ENCODE assay signal across 20 cellular contexts in genomic region chr14:105155681-105156413, GRCh38.
"Had no signal": no experiment of that assay in that cellular context is flagged by ENCODE, and none has a peak within 500 bp of the region (broad histone marks: within the 10 kb centered on the region; RNA-seq: fewer than 3 reads in every experiment).

No MANE protein-coding gene starts in this region.

- H3K9me3 ChIP-seq: mucosa of descending colon, pancreas, thyroid gland had no signal

- H3K9me3 Mint-ChIP-seq: activated CD4-positive, alpha-beta T cell treated with anti-CD3 and anti-CD28 coated beads, Interleukin-2, amount 10 ng/mL, durations not matched to agents 7 days and 5 days; activated naive CD4-positive, alpha-beta T cell treated with anti-CD3 and anti-CD28 coated beads for 36 hours; activated naive CD8-positive, alpha-beta T cell treated with anti-CD3 and anti-CD28 coated beads, Interleukin-2, amount 50 U/mL, for 24 hours; activated T-cell treated with anti-CD3 and anti-CD28 coated beads, Interleukin-2, amount 50 U/mL, for 24 hours; activated T-helper 2 cell treated with anti-CD3 and anti-CD28 coated beads, Interferon-gamma antibody, Interleukin-2, Interleukin-4, amounts not matched to agents 10 μg/mL and 5 μg/mL and 100 μg/mL, durations not matched to agents 14 hours and 24 hours and 36 hours; brain had no signal

- ATAC-seq: activated CD4-positive, CD25-positive, alpha-beta regulatory T cell treated with anti-CD3 and anti-CD28 coated beads, Interleukin-2, amount 50 U/mL, for 24 hours; activated CD8-positive, alpha-beta T cell treated with anti-CD3 and anti-CD28 coated beads, Interleukin-2, amount 10 ng/mL, durations not matched to agents 7 days and 5 days; activated naive CD8-positive, alpha-beta T cell treated with anti-CD3 and anti-CD28 coated beads, Interleukin-2, amount 50 U/mL, for 24 hours; foreskin keratinocyte; pancreas had no signal

- H3K4me1 Mint-ChIP-seq: activated CD4-positive, alpha-beta T cell treated with anti-CD3 and anti-CD28 coated beads, Interleukin-2, amount 10 ng/mL, durations not matched to agents 7 days and 5 days; activated naive CD8-positive, alpha-beta T cell treated with anti-CD3 and anti-CD28 coated beads, Interleukin-2, amount 50 U/mL, for 24 hours; brain had no signal

- FAIRE-seq: colon, pancreas had no signal

- H3K27ac ChIP-seq: dorsolateral prefrontal cortex, foreskin keratinocyte, pancreas, thyroid gland had no signal

- H3K27ac Mint-ChIP-seq: activated CD4-positive, alpha-beta T cell treated with anti-CD3 and anti-CD28 coated beads, Interleukin-2, amount 10 ng/mL, durations not matched to agents 7 days and 5 days; activated CD8-positive, alpha-beta T cell treated with anti-CD3 and anti-CD28 coated beads, Interleukin-2, amount 10 ng/mL, durations not matched to agents 7 days and 5 days; activated naive CD4-positive, alpha-beta T cell treated with anti-CD3 and anti-CD28 coated beads for 36 hours; activated naive CD8-positive, alpha-beta T cell treated with anti-CD3 and anti-CD28 coated beads, Interleukin-2, amount 50 U/mL, for 24 hours; activated T-cell treated with anti-CD3 and anti-CD28 coated beads, Interleukin-2, amount 50 U/mL, for 24 hours; activated T-helper 2 cell treated with anti-CD3 and anti-CD28 coated beads, Interferon-gamma antibody, Interleukin-2, Interleukin-4, amounts not matched to agents 10 μg/mL and 5 μg/mL and 100 μg/mL, durations not matched to agents 14 hours and 24 hours and 36 hours; brain; naive B cell had no signal

- H3K4me3 Mint-ChIP-seq: activated CD4-positive, alpha-beta T cell treated with anti-CD3 and anti-CD28 coated beads, Interleukin-2, amount 10 ng/mL, durations not matched to agents 7 days and 5 days; activated CD8-positive, alpha-beta T cell treated with anti-CD3 and anti-CD28 coated beads, Interleukin-2, amount 10 ng/mL, durations not matched to agents 7 days and 5 days; activated naive CD4-positive, alpha-beta T cell treated with anti-CD3 and anti-CD28 coated beads for 36 hours; activated naive CD8-positive, alpha-beta T cell treated with anti-CD3 and anti-CD28 coated beads, Interleukin-2, amount 50 U/mL, for 24 hours; activated T-cell treated with anti-CD3 and anti-CD28 coated beads, Interleukin-2, amount 50 U/mL, for 24 hours; brain; naive B cell had no signal

- H3K27me3 ChIP-seq: dorsolateral prefrontal cortex, foreskin keratinocyte, pancreas, thyroid gland had no signal

- DNase-seq: activated CD4-positive, alpha-beta T cell treated with anti-CD3 and anti-CD28 coated beads, Interleukin-2, amount 10 ng/mL, durations not matched to agents 7 days and 5 days; activated CD8-positive, alpha-beta T cell treated with anti-CD3 and anti-CD28 coated beads, Interleukin-2, amount 10 ng/mL, durations not matched to agents 7 days and 5 days; activated naive CD4-positive, alpha-beta T cell treated with anti-CD3 and anti-CD28 coated beads for 36 hours; activated naive CD8-positive, alpha-beta T cell treated with anti-CD3 and anti-CD28 coated beads, Interleukin-2, amount 50 U/mL, for 24 hours; activated T-cell treated with anti-CD3 and anti-CD28 coated beads, Interleukin-2, amount 50 U/mL, for 24 hours; anterior cingulate cortex; central memory CD4-positive, alpha-beta T cell; dorsolateral prefrontal cortex; foreskin keratinocyte; mesenchymal stem cell; naive B cell; stimulated activated CD4-positive, alpha-beta T cell treated with anti-CD3 and anti-CD28 coated beads, Interleukin-2, amount 100 ng/mL, for 24 hours; stimulated activated naive CD4-positive, alpha-beta T cell treated with Interleukin-2 at 50 U/mL for 16 hours; thyroid gland had no signal

- H3K27me3 Mint-ChIP-seq: activated CD4-positive, alpha-beta T cell treated with anti-CD3 and anti-CD28 coated beads, Interleukin-2, amount 10 ng/mL, durations not matched to agents 7 days and 5 days; activated naive CD8-positive, alpha-beta T cell treated with anti-CD3 and anti-CD28 coated beads, Interleukin-2, amount 50 U/mL, for 24 hours; activated T-cell treated with anti-CD3 and anti-CD28 coated beads, Interleukin-2, amount 50 U/mL, for 24 hours; brain had no signal

- H3K4me1 ChIP-seq: foreskin keratinocyte, pancreas, thyroid gland had no signal

- H3K4me3 ChIP-seq: dorsolateral prefrontal cortex, mucosa of descending colon, pancreas, thyroid gland had no signal

- H3K36me3 ChIP-seq: pancreas, thyroid gland had no signal
